Comparison of ENCODE assay signal across 9 cellular contexts in genomic region chrX:78655642-78656041, GRCh38. TPM values are rescaled to one million over a fixed set of nuclear protein-coding genes. Genes with fewer than 3 reads are reported as not detected.
"Had no signal": no experiment of that assay in that cellular context is flagged by ENCODE, and none has a peak within 500 bp of the region (broad histone marks: within the 10 kb centered on the region; RNA-seq: fewer than 3 reads in every experiment).

No MANE protein-coding gene starts in this region.

- H2AFZ ChIP-seq: GM23248 had no signal

- H3K36me3 ChIP-seq: HAP-1 had no signal

- ATAC-seq: HCT116, HepG2 had no signal

- DNase-seq: GM23248, GOT3, H7 had no signal

- H3K9me3 Mint-ChIP-seq: IgD-negative memory B cell had no signal

- H3K36me3 Mint-ChIP-seq: IgD-negative memory B cell had no signal

- H3K9me3 ChIP-seq: HAP-1 had no signal

- H3K27ac Mint-ChIP-seq: IgD-negative memory B cell had no signal

- H3K4me1 ChIP-seq: HAP-1 had no signal

- H3K27ac ChIP-seq: GM23248, HL-60 had no signal

- H3K4me3 ChIP-seq: GM23248, HAP-1 had no signal

- H3K4me3 Mint-ChIP-seq: IgD-negative memory B cell had no signal

- H3K9ac ChIP-seq: GM23248 had no signal

RNA-seq across cellular contexts. Expression of gene RTL3, which starts 3.5 kb away (rescaled TPM):
- total RNA-seq: H4, H7, HepG2 had no signal
